1 cellular context compared by ENCODE assay signal in genomic region chr18:22106536-22107292, GRCh38.
TF ChIP-seq lines count a peak whose summit lies in the region.

No MANE protein-coding gene starts in this region.

TF ChIP-seq in A549, 52 proteins besides CTCF, POLR2A, EP300 and RAD21 (continued from another document):
- TF ChIP-seq HMGXB4 (CRISPR knock-in tag; IDR thresholded peaks at IDR 0.05; ENCODE audit: borderline replicate concordance) = no peak
